Comparison of ENCODE assay signal across 8 cellular contexts in the genomic region with DNA sequence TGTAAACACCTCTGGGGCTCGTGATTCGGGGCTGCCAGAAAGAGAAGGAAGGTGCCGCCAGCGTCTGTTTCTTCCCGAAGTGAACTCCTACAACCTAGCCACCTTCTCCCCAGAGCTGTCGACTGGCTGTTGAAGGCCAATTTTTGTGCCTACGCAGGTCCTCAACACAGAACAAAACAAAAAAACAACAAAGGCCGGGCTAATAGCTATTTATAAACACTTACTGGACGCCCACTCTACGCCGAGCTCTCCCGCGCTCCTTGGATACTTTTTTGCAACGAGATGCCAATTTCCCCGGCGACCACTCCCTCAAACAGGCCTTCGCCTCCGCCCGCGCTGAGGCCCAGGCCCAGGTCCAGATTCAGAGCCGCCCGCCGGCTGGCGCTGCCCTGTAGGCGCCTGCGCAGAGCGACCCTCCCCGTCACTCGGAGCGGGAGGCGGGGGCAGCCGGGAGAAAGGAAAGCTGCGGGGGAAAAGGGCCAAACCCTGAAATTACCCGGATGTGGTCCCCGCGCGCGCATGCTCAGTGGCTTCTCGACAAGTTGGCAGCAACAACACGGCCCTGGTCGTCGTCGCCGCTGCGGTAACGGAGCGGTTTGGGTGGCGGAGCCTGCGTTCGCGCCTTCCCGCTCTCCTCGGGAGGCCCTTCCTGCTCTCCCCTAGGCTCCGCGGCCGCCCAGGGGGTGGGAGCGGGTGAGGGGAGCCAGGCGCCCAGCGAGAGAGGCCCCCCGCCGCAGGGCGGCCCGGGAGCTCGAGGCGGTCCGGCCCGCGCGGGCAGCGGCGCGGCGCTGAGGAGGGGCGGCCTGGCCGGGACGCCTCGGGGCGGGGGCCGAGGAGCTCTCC. TPM values are rescaled to one million over a fixed set of nuclear protein-coding genes. Genes with fewer than 3 reads are reported as not detected.
A peak's percentile ranks its signal among the peaks of the same experiment; 100 is the strongest.
DNase-seq lines count a peak whose midpoint lies in the region; ATAC-seq and TF ChIP-seq lines count a peak whose summit lies in the region.

A gene (plus strand): TSS at position 520 of the 843 bp plus-strand sequence. CDS start 16,834 bp downstream, outside the sequence.

- H3K27ac Mint-ChIP-seq in activated CD4-positive, alpha-beta T cell treated with anti-CD3 and anti-CD28 coated beads, Interleukin-2, amount 10 ng/mL, durations not matched to agents 24 days and 14 days, result peak within 1 kb of the TSS; percentile 99

- peak; percentile 84 for ATAC-seq in GM19324 (IDR thresholded peaks at IDR 0.05; ENCODE audit: low FRiP score, unreplicated experiment)
- peak; percentile 79 for ATAC-seq in HG03460 (IDR thresholded peaks at IDR 0.05; ENCODE audit: unreplicated experiment)

- intact Hi-C loops in activated CD4-positive, alpha-beta T cell treated with anti-CD3 and anti-CD28 coated beads, Interleukin-2, amount 10 ng/mL, durations not matched to agents 24 days and 14 days (cut with micrococcal nuclease), result loop anchor here (1.0 to 10.0 kb wide), 7 partner anchors 24 to 745 kb away; a partner anchor contains a TSS
- intact Hi-C loops in colonic mucosa (cut with DNase I), result loop anchor here (5.0 kb wide), 1 partner anchor 63 kb away; a partner anchor contains a TSS

- H3K9me3 Mint-ChIP-seq in activated CD4-positive, alpha-beta T cell treated with anti-CD3 and anti-CD28 coated beads, Interleukin-2, amount 10 ng/mL, durations not matched to agents 24 days and 14 days, result no peaks in the 10 kb centered on the region

- H3K27me3 ChIP-seq in BJ (ENCODE audit: control insufficient read depth, insufficient read depth, low read length) (no peaks in the 10 kb centered on the region), colonic mucosa (no peaks in the 10 kb centered on the region), layer of hippocampus (ENCODE audit: control insufficient read depth, insufficient read depth, low read length) (no peaks in the 10 kb centered on the region)

- peaks cover 21% of the 10 kb centered on the region for H3K36me3 Mint-ChIP-seq in activated CD4-positive, alpha-beta T cell treated with anti-CD3 and anti-CD28 coated beads, Interleukin-2, amount 10 ng/mL, durations not matched to agents 24 days and 14 days (ENCODE audit: low read depth)

- peak within 1 kb of the TSS; percentile 51 for H3K4me3 ChIP-seq in BJ (ENCODE audit: low read depth, low read length)
- peak within 1 kb of the TSS; percentile 44 for H3K4me3 ChIP-seq in colonic mucosa

- H3K4me3 Mint-ChIP-seq in activated CD4-positive, alpha-beta T cell treated with anti-CD3 and anti-CD28 coated beads, Interleukin-2, amount 10 ng/mL, durations not matched to agents 24 days and 14 days, result peak within 1 kb of the TSS; percentile 97

- H3K4me1 ChIP-seq in colonic mucosa, result no peaks in the 10 kb centered on the region

- H3K36me3 ChIP-seq in BJ (ENCODE audit: control insufficient read depth, insufficient read depth, low read length) (peaks cover 3% of the 10 kb centered on the region), colonic mucosa (no peaks in the 10 kb centered on the region)

- H3K27ac ChIP-seq in colonic mucosa, result peak within 1 kb of the TSS; percentile 94
- H3K27ac ChIP-seq in layer of hippocampus (ENCODE audit: low read depth, low read length), result peak within 1 kb of the TSS; percentile 96

- H3K9ac ChIP-seq in colonic mucosa (ENCODE audit: low read depth in 2 of 2, low read length in 2 of 2), result peak within 1 kb of the TSS; percentile 93 to 97

- POLR2A ChIA-PET in BJ (lab: Charles Lee), result interaction anchor here (0.6 kb wide), 1 partner anchor 61 kb away, joined by 3 read pairs; no protein-coding TSS in a partner anchor

- CTCF ChIA-PET in BJ (lab: Yijun Ruan, JAX), result interaction anchor here (0.9 to 2.3 kb wide), 3 partner anchors 13 to 209 kb away, joined by 3 to 6 read pairs (median 4); no protein-coding TSS in a partner anchor

- H3K9me3 ChIP-seq in colonic mucosa, result no peaks in the 10 kb centered on the region

- no peaks in the 10 kb centered on the region for H3K27me3 Mint-ChIP-seq in activated CD4-positive, alpha-beta T cell treated with anti-CD3 and anti-CD28 coated beads, Interleukin-2, amount 10 ng/mL, durations not matched to agents 24 days and 14 days

- peaks cover 44% of the 10 kb centered on the region for H3K4me1 Mint-ChIP-seq in activated CD4-positive, alpha-beta T cell treated with anti-CD3 and anti-CD28 coated beads, Interleukin-2, amount 10 ng/mL, durations not matched to agents 24 days and 14 days

- TF ChIP-seq CTCF in BJ (IDR thresholded peaks at IDR 0.05; ENCODE audit: insufficient read depth, low read depth, low read length), result 0 out of 2 replicates have a peak, but pooled peaks have one; percentile 2
- TF ChIP-seq CTCF in colonic mucosa (IDR thresholded peaks at IDR 0.05), result no peak

- DNase-seq in BJ (ENCODE audit: low read depth) (peak; percentile 67), NCI-H524 treated with DMSO at 0.1 percent for 48 hours (lab: John Stamatoyannopoulos, UW) (peak; percentile 61), colonic mucosa (peak; percentile 99)
- DNase-seq in activated CD4-positive, alpha-beta T cell treated with anti-CD3 and anti-CD28 coated beads, Interleukin-2, amount 10 ng/mL, durations not matched to agents 24 days and 14 days, result peak; percentile 99
- DNase-seq in stimulated activated CD4-positive, alpha-beta T cell treated with anti-CD3 and anti-CD28 coated beads, Interleukin-1b, Interleukin-23, amount 100 ng/mL, for 24 hours (ENCODE audit: low read depth in 4 of 4, low spot score in 1 of 4), result peak; percentile 96 to 99 (median 98)

RNA-seq across cellular contexts. Expression of the gene that starts here (rescaled TPM):
- polyA plus RNA-seq in BJ (2011; rRNA removed), result 85.8 and 101 TPM in 2 replicates
- 48.9 and 51.7 TPM in 2 replicates for polyA minus RNA-seq in BJ (2011; rRNA and poly(A)+ RNA removed)
- total RNA-seq in activated CD4-positive, alpha-beta T cell treated with anti-CD3 and anti-CD28 coated beads, Interleukin-2, amount 10 ng/mL, durations not matched to agents 24 days and 14 days, result 76.5 and 90.8 TPM in 2 replicates
- total RNA-seq in colonic mucosa, result 100 to 1,000 TPM in 1 of 2 donors, 10 to 100 TPM in 1; 74.0 to 106 TPM

Comparison
In these comparisons a context has a peak if more than half of its experiments do, and no peak if none do; other contexts are left out.
1. Peak in every context shown above with its lines: DNase-seq, ATAC-seq, H3K4me3 ChIP-seq and H3K27ac ChIP-seq.